Comparison of ENCODE assay signal across 8 cellular contexts in the genomic region with DNA sequence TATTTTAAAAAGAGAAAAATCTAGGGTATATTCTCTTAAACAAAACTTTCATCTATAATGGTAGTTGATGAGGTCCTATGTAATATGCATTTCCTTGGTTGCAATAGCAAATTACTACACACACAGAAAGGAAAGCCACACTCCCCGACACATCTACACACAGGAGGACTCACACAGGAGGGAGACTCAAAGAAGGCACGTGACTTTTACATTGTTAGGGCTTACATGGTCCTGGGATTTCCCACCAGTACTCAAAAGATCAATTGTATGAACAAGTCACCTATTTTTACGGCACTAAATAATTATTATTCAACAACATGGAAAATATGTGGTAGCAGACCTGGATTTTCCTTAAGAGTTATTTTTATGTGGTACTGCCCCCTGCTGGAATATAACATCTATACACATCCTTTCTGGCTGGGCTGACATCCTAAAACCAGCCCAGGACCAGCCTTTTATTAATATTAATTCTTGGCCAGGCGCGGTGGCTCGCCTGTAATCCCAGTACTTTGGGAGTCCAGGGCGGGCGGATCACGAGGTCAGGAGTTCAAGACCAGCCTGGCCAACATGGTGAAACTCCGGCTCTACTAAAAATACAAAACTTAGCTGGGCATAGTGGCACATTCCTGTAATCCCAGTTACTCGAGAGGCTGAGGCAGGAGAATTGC. TPM values are rescaled to one million over a fixed set of nuclear protein-coding genes. Genes with fewer than 3 reads are reported as not detected.
DNase-seq lines count a peak whose midpoint lies in the region; ATAC-seq, FAIRE-seq and TF ChIP-seq lines count a peak whose summit lies in the region.

No MANE protein-coding gene starts in this region.

- FAIRE-seq in astrocyte (lab: Jason Lieb, UNC): no peak

- H3K27me3 ChIP-seq in astrocyte (ENCODE audit: insufficient read depth, low read length) (peaks cover 4% of the 10 kb centered on the region), stomach (no peaks in the 10 kb centered on the region)

- H3K9me3 ChIP-seq in astrocyte (ENCODE audit: insufficient read depth, low read depth, low read length) (no peaks in the 10 kb centered on the region), stomach (no peaks in the 10 kb centered on the region)

- H3K27me3 Mint-ChIP-seq in astrocyte (ENCODE audit: low read depth, unreplicated experiment): no peaks in the 10 kb centered on the region

- H3K4me3 ChIP-seq in astrocyte (ENCODE audit: insufficient read depth, low read depth, low read length) (no peak overlapping the region), stomach (no peak overlapping the region)

- H3K36me3 Mint-ChIP-seq in astrocyte (ENCODE audit: low read depth, unreplicated experiment): no peaks in the 10 kb centered on the region

- H3K9me3 Mint-ChIP-seq in astrocyte (ENCODE audit: unreplicated experiment): no peaks in the 10 kb centered on the region

- no peaks in the 10 kb centered on the region for H3K36me3 ChIP-seq in astrocyte (ENCODE audit: insufficient read depth, low read length)
- no peaks in the 10 kb centered on the region for H3K36me3 ChIP-seq in stomach

- TF ChIP-seq EP300 in stomach (IDR thresholded peaks at IDR 0.05): no peak

- no peak overlapping the region for H3K27ac ChIP-seq in astrocyte (ENCODE audit: low read depth, low read length)
- H3K27ac ChIP-seq in stomach: no peak overlapping the region

- intact Hi-C loops in stomach (cut with DNase I; ENCODE audit: low total_unique reads): loop anchor here (5.0 kb wide), 1 partner anchor 378 kb away; no protein-coding TSS in a partner anchor

- no peak overlapping the region for H3K4me2 ChIP-seq in astrocyte (ENCODE audit: low read length)

- H3K4me1 ChIP-seq in astrocyte (ENCODE audit: insufficient read depth, low read length) (no peaks in the 10 kb centered on the region), stomach (peaks cover 0 to 7% (median 0%) of the 10 kb centered on the region in 4 donors)

- no peak for TF ChIP-seq POLR2A in stomach (IDR thresholded peaks at IDR 0.05)

- TF ChIP-seq CTCF in astrocyte (IDR thresholded peaks at IDR 0.05; ENCODE audit: insufficient read depth, low read depth, low read length) (peak; percentile 50), stomach (IDR thresholded peaks at IDR 0.05) (peak in 4 of 7 experiments; percentile 42 to 66 (median 58))

- H3K27ac Mint-ChIP-seq in astrocyte (ENCODE audit: unreplicated experiment): no peak overlapping the region

- no peak overlapping the region for H2AFZ ChIP-seq in astrocyte (ENCODE audit: low read depth, low read length)

- WGBS in stomach, 5 donors: 16 to 36% (median 21%) methylated on average over 11 of the region's 11 CpGs

- H3K79me2 ChIP-seq in astrocyte (ENCODE audit: insufficient read depth, low read length): no peaks in the 10 kb centered on the region

- DNase-seq in DMS114 treated with DMSO at 0.1 percent for 48 hours (lab: John Stamatoyannopoulos, UW; ENCODE audit: unreplicated experiment): peak; percentile 51
- DNase-seq in NCI-H2107 (lab: John Stamatoyannopoulos, UW): peak; percentile 18
- peak; percentile 20 for DNase-seq in astrocyte (ENCODE audit: low read depth)
- DNase-seq in iPS-NIHi11 (ENCODE audit: low spot score): peak; percentile 55
- peak; percentile 31 for DNase-seq in stomach
- no peak for DNase-seq in OCI-M2 (lab: John Stamatoyannopoulos, UW; ENCODE audit: unreplicated experiment)

- peak; percentile 83 for ATAC-seq in GM21529 (IDR thresholded peaks at IDR 0.05; ENCODE audit: unreplicated experiment)
- ATAC-seq in GM19324 (IDR thresholded peaks at IDR 0.05; ENCODE audit: low FRiP score, unreplicated experiment): no peak

- no peak overlapping the region for H3K9ac ChIP-seq in astrocyte (ENCODE audit: low read length)

- H4K20me1 ChIP-seq in astrocyte (ENCODE audit: insufficient read depth, low read length): no peaks in the 10 kb centered on the region

- H3K4me3 Mint-ChIP-seq in astrocyte (ENCODE audit: unreplicated experiment): no peak overlapping the region

- H3K4me1 Mint-ChIP-seq in astrocyte (ENCODE audit: low read depth, unreplicated experiment): no peaks in the 10 kb centered on the region

RNA-seq across cellular contexts. Expression of gene LGALS8, which starts 33.9 kb away (rescaled TPM):
- total RNA-seq in astrocyte (23.1 and 27.9 TPM in 2 replicates), stomach (100 to 1,000 TPM in 3 of 5 donors, 10 to 100 TPM in 2; 32.7 to 142 (median 104) TPM)
- polyA plus RNA-seq in stomach: 10 to 100 TPM; 17.9 to 23.7 (median 18.7) TPM
